In genomic region chr18:75158465-75159237, GRCh38 we compare ENCODE assay signal across 18 cellular contexts.
"Had no signal": no experiment of that assay in that cellular context is flagged by ENCODE, and none has a peak within 500 bp of the region (broad histone marks: within the 10 kb centered on the region; RNA-seq: fewer than 3 reads in every experiment).

No MANE protein-coding gene starts in this region.

- H3K27ac Mint-ChIP-seq: activated naive CD4-positive, alpha-beta T cell treated with anti-CD3 and anti-CD28 coated beads for 36 hours; mesothelial cell of epicardium; nephron progenitor cell; stimulated activated naive B cell treated with anti-CD40 and anti-IgM and Interleukin-4, amounts not matched to agents 10 μg/mL and 1 μg/mL and 100 μg/mL, for 72 hours had no signal

- H3K4me1 Mint-ChIP-seq: mesothelial cell of epicardium had no signal

- H3K4me1 ChIP-seq: prostate gland, thyroid gland had no signal

- H3K4me3 Mint-ChIP-seq: activated naive CD4-positive, alpha-beta T cell treated with anti-CD3 and anti-CD28 coated beads for 36 hours; activated T-cell treated with anti-CD3 and anti-CD28 coated beads, Interleukin-2, amount 50 U/mL, for 4 hours; mesothelial cell of epicardium; nephron progenitor cell; stimulated activated naive B cell treated with anti-CD40 and anti-IgM and Interleukin-4, amounts not matched to agents 10 μg/mL and 1 μg/mL and 100 μg/mL, for 72 hours had no signal

- H3K4me3 ChIP-seq: adrenal gland, gastrocnemius medialis, prostate gland, thyroid gland had no signal

- H3K9me3 ChIP-seq: adrenal gland, gastrocnemius medialis, prostate gland, thyroid gland had no signal

- ATAC-seq: activated CD4-positive, CD25-positive, alpha-beta regulatory T cell treated with anti-CD3 and anti-CD28 coated beads, Interleukin-2, amount 50 U/mL, for 24 hours; activated T-cell treated with anti-CD3 and anti-CD28 coated beads, Interleukin-2, amount 50 U/mL, for 4 hours; gastrocnemius medialis; left lobe of liver; right cardiac atrium had no signal

- DNase-seq: activated CD4-positive, alpha-beta T cell treated with anti-CD3 and anti-CD28 coated beads, Interleukin-2, amount 50 U/mL, for 1 hour; activated CD8-positive, alpha-beta memory T cell treated with anti-CD3 and anti-CD28 coated beads, Interleukin-2, amount 50 U/mL, for 4 hours; activated naive CD4-positive, alpha-beta T cell treated with anti-CD3 and anti-CD28 coated beads for 36 hours; activated T-cell treated with anti-CD3 and anti-CD28 coated beads, Interleukin-2, amount 50 U/mL, for 4 hours; dermis blood vessel endothelial cell; gastrocnemius medialis; kidney; nephron progenitor cell; right cardiac atrium; small intestine; stimulated activated CD4-positive, alpha-beta T cell treated with anti-CD3 and anti-CD28 coated beads, Interleukin-4, amount 100 ng/mL, for 1 hour; stimulated activated naive B cell treated with anti-CD40 and anti-IgM and Interleukin-4, amounts not matched to agents 10 μg/mL and 1 μg/mL and 100 μg/mL, for 72 hours; thyroid gland had no signal

- H3K36me3 ChIP-seq: adrenal gland, gastrocnemius medialis, prostate gland, thyroid gland had no signal

- H3K9me3 Mint-ChIP-seq: activated naive CD4-positive, alpha-beta T cell treated with anti-CD3 and anti-CD28 coated beads for 36 hours; activated T-cell treated with anti-CD3 and anti-CD28 coated beads, Interleukin-2, amount 50 U/mL, for 4 hours had no signal

- H3K27me3 ChIP-seq: adrenal gland, gastrocnemius medialis, thyroid gland had no signal

- H3K27ac ChIP-seq: adrenal gland, gastrocnemius medialis, prostate gland, thyroid gland had no signal
